In genomic region chr7:29003703-29004102, GRCh38 we compare ENCODE assay signal across 31 cellular contexts.
"Had no signal": no experiment of that assay in that cellular context is flagged by ENCODE, and none has a peak within 500 bp of the region (broad histone marks: within the 10 kb centered on the region; RNA-seq: fewer than 3 reads in every experiment).

No MANE protein-coding gene starts in this region.

- H3K4me3 ChIP-seq: neural progenitor cell, ovary, psoas muscle, skin epidermis, smooth muscle cell, spleen, suprapubic skin, testis, tibial artery, transverse colon, upper lobe of right lung, uterus had no signal

- H3K27me3 ChIP-seq: neural progenitor cell, ovary, spleen, suprapubic skin, testis, tibial artery, transverse colon, upper lobe of right lung, uterus had no signal

- H3K4me1 Mint-ChIP-seq: natural killer cell; stimulated activated memory B cell treated with anti-CD40 and anti-IgM and Interleukin-4, amounts not matched to agents 10 μg/mL and 1 μg/mL and 100 μg/mL, for 72 hours; stimulated activated naive CD8-positive, alpha-beta T cell treated with anti-CD3 and anti-CD28 coated beads, Interleukin-15, amount 100 ng/mL, for 72 hours had no signal

- H3K4me1 ChIP-seq: parathyroid adenoma, suprapubic skin, testis, tibial artery, transverse colon, upper lobe of right lung, uterus had no signal

- H3K9me3 ChIP-seq: ovary, psoas muscle, spleen, suprapubic skin, testis, tibial artery, transverse colon, upper lobe of right lung, uterus had no signal

- H3K36me3 ChIP-seq: neural progenitor cell, ovary, spleen, suprapubic skin, tibial artery, transverse colon, upper lobe of right lung, uterus had no signal

- H3K27me3 Mint-ChIP-seq: progenitor cell of endocrine pancreas, type B pancreatic cell had no signal

- H3K4me3 Mint-ChIP-seq: natural killer cell; nephron; neural progenitor cell; stimulated activated memory B cell treated with anti-CD40 and anti-IgM and Interleukin-4, amounts not matched to agents 10 μg/mL and 1 μg/mL and 100 μg/mL, for 72 hours; stimulated activated naive CD8-positive, alpha-beta T cell treated with anti-CD3 and anti-CD28 coated beads, Interleukin-15, amount 100 ng/mL, for 72 hours; type B pancreatic cell had no signal

- ATAC-seq: natural killer cell; psoas muscle; right cardiac atrium; sciatic nerve; stimulated activated memory B cell treated with anti-CD40 and anti-IgM and Interleukin-4, amounts not matched to agents 10 μg/mL and 1 μg/mL and 100 μg/mL, for 72 hours; stimulated activated naive CD8-positive, alpha-beta T cell treated with anti-CD3 and anti-CD28 coated beads, Interleukin-15, amount 100 ng/mL, for 72 hours; stimulated activated naive CD8-positive, alpha-beta T cell treated with anti-CD3 and anti-CD28 coated beads, Interleukin-15, Interleukin-2, amounts not matched to agents 100 U/mL and 50 U/mL, for 24 hours; upper lobe of right lung had no signal

- DNase-seq: natural killer cell; occipital lobe; ovary; posterior cingulate gyrus; psoas muscle; right cardiac atrium; spleen; stimulated activated CD4-positive, alpha-beta T cell treated with anti-CD3 and anti-CD28 coated beads, Interleukin-12 subunit alpha, Interleukin-12 subunit beta, amount 100 ng/mL, for 4 hours; stimulated activated CD4-positive, alpha-beta T cell treated with anti-CD3 and anti-CD28 coated beads, Interleukin-1b, Interleukin-23, amount 100 ng/mL, for 48 hours; stimulated activated CD4-positive, alpha-beta T cell treated with anti-CD3 and anti-CD28 coated beads, Interleukin-4, amount 100 ng/mL, for 1 hour; stimulated activated CD4-positive, alpha-beta T cell treated with anti-CD3 and anti-CD28 coated beads, Interleukin-4, amount 100 ng/mL, for 4 hours; stimulated activated CD8-positive, alpha-beta memory T cell treated with anti-CD3 and anti-CD28 coated beads, Interleukin-4, amount 100 ng/mL, for 48 hours; stimulated activated naive CD4-positive, alpha-beta T cell; stimulated activated naive CD8-positive, alpha-beta T cell treated with anti-CD3 and anti-CD28 coated beads, Interleukin-15, amount 100 ng/mL, for 72 hours; stimulated activated naive CD8-positive, alpha-beta T cell treated with anti-CD3 and anti-CD28 coated beads, Interleukin-15, Interleukin-2, amounts not matched to agents 100 U/mL and 50 U/mL, for 24 hours; substantia nigra; testis; tibial artery; transverse colon; upper lobe of right lung; uterus had no signal

- H3K36me3 Mint-ChIP-seq: natural killer cell; stimulated activated memory B cell treated with anti-CD40 and anti-IgM and Interleukin-4, amounts not matched to agents 10 μg/mL and 1 μg/mL and 100 μg/mL, for 72 hours had no signal

- H3K27ac Mint-ChIP-seq: natural killer cell; nephron; neural progenitor cell; progenitor cell of endocrine pancreas; stimulated activated memory B cell treated with anti-CD40 and anti-IgM and Interleukin-4, amounts not matched to agents 10 μg/mL and 1 μg/mL and 100 μg/mL, for 72 hours; stimulated activated naive CD8-positive, alpha-beta T cell treated with anti-CD3 and anti-CD28 coated beads, Interleukin-15, amount 100 ng/mL, for 72 hours; type B pancreatic cell had no signal

- H3K27ac ChIP-seq: neural progenitor cell, ovary, parathyroid adenoma, psoas muscle, skin epidermis, spleen, suprapubic skin, testis, tibial artery, transverse colon, upper lobe of right lung, uterus had no signal

- H3K9me3 Mint-ChIP-seq: natural killer cell; stimulated activated memory B cell treated with anti-CD40 and anti-IgM and Interleukin-4, amounts not matched to agents 10 μg/mL and 1 μg/mL and 100 μg/mL, for 72 hours; stimulated activated naive CD8-positive, alpha-beta T cell treated with anti-CD3 and anti-CD28 coated beads, Interleukin-15, amount 100 ng/mL, for 72 hours had no signal
